Comparison of ENCODE assay signal across 15 cellular contexts in genomic region chr18:7358989-7359726, GRCh38.
DNase-seq lines count a peak whose midpoint lies in the region; ATAC-seq and TF ChIP-seq lines count a peak whose summit lies in the region.
"Had no signal": no experiment of that assay in that cellular context is flagged by ENCODE, and none has a peak within 500 bp of the region (broad histone marks: within the 10 kb centered on the region; RNA-seq: fewer than 3 reads in every experiment).

No MANE protein-coding gene starts in this region.

- H3K27ac ChIP-seq in SK-N-SH (ENCODE audit: low read depth in 2 of 2, low read length in 1 of 2) = no peak overlapping the region
- no peak overlapping the region for H3K27ac ChIP-seq in heart left ventricle
- no peak overlapping the region for H3K27ac ChIP-seq in testis
- H3K27ac ChIP-seq: A549, RWPE1 had no signal

- H3K36me3 ChIP-seq in SK-N-SH (replicated peaks in 1 of 2; ENCODE audit: control insufficient read depth in 1 of 2, insufficient read depth in 2 of 2, low read length in 1 of 2) (no peaks in the 10 kb centered on the region), heart left ventricle (no peaks in the 10 kb centered on the region), testis (ENCODE audit: low read depth, missing control alignments) (no peaks in the 10 kb centered on the region)

- no peak for TF ChIP-seq POLR2A in heart left ventricle (IDR thresholded peaks at IDR 0.05)
- no peak for TF ChIP-seq POLR2A in testis (IDR thresholded peaks at IDR 0.05)

- no peak for TF ChIP-seq EP300 in SK-N-SH (IDR thresholded peaks at IDR 0.05; ENCODE audit: borderline replicate concordance in 1 of 2, low read depth in 1 of 2, low read length in 1 of 2)

- H4K20me1 ChIP-seq in SK-N-SH (ENCODE audit: insufficient read depth) = no peaks in the 10 kb centered on the region

- intact Hi-C loops in heart left ventricle (cut with DNase I) = no loop called here
- intact Hi-C loops in testis (cut with DNase I; ENCODE audit: low total_unique reads) = no loop called here

- no peak overlapping the region for H2AFZ ChIP-seq in SK-N-SH (ENCODE audit: low read depth)

- peaks cover 0 to 7% of the 10 kb centered on the region in 2 experiments; a peak in 1 of 4 replicates for H3K4me1 ChIP-seq in SK-N-SH (ENCODE audit: control insufficient read depth in 1 of 2, insufficient read depth in 2 of 2, low read depth in 1 of 2, low read length in 1 of 2)
- H3K4me1 ChIP-seq in heart left ventricle = peaks cover 0 to 11% (median 4%) of the 10 kb centered on the region in 12 donors
- peaks cover 6% of the 10 kb centered on the region for H3K4me1 ChIP-seq in testis
- H3K4me1 ChIP-seq: A549 had no signal

- H3K4me3 ChIP-seq in SK-N-SH (ENCODE audit: low read depth in 2 of 2, low read length in 1 of 2) (no peak overlapping the region), heart left ventricle (no peak overlapping the region), testis (no peak overlapping the region)
- H3K4me3 ChIP-seq: A549 had no signal

- H3K9ac ChIP-seq in SK-N-SH = no peak overlapping the region

- H3K79me2 ChIP-seq in SK-N-SH (ENCODE audit: insufficient read depth) = no peaks in the 10 kb centered on the region

- TF ChIP-seq CTCF in SK-N-SH (IDR thresholded peaks at IDR 0.05) = no peak
- TF ChIP-seq CTCF in heart left ventricle (IDR thresholded peaks at IDR 0.05) = no peak
- no peak for TF ChIP-seq CTCF in testis (IDR thresholded peaks at IDR 0.05)

- DNase-seq in SK-N-SH = peak; percentile 47
- DNase-seq in heart left ventricle = peak in 4 of 5 donors; percentile 61 to 81 (median 67)
- peak; percentile 53 for DNase-seq in left kidney (ENCODE audit: low read depth, low spot score)
- peak; percentile 50 for DNase-seq in testis
- no peak for DNase-seq in NCI-H226
- DNase-seq in stimulated activated naive CD8-positive, alpha-beta T cell treated with anti-CD3 and anti-CD28 coated beads, Interleukin-15, Interleukin-2, amounts not matched to agents 100 U/mL and 50 U/mL, for 24 hours = no peak
- DNase-seq: DMS79, HFFc6, Kasumi-1, NCI-H1694, NCI-H2081 treated with DMSO at 0.1 percent for 48 hours, NCI-H446 treated with DMSO at 0.1 percent for 48 hours had no signal

- no peaks in the 10 kb centered on the region for H3F3A ChIP-seq in SK-N-SH (replicated peaks; ENCODE audit: insufficient read depth)

- TF ChIP-seq RAD21 in SK-N-SH (IDR thresholded peaks at IDR 0.05; ENCODE audit: low read length) = no peak

- 15% methylated on average over 8 of the region's 8 CpGs for WGBS in SK-N-SH (ENCODE audit: low lambda C conversion rate)
- 12 to 24% (median 19%) methylated on average over 8 of the region's 8 CpGs for WGBS in heart left ventricle, 4 donors
- 19 to 24% methylated on average over 8 of the region's 8 CpGs for WGBS in testis, 2 donors

- H3K9me2 ChIP-seq in SK-N-SH = no peaks in the 10 kb centered on the region

- no peak for ATAC-seq in SK-N-SH treated with all-trans-retinoic acid at 6 μM for 48 hours
- ATAC-seq in heart left ventricle = peak; percentile 50 to 87 (median 77)
- ATAC-seq in stimulated activated naive CD8-positive, alpha-beta T cell treated with anti-CD3 and anti-CD28 coated beads, Interleukin-15, Interleukin-2, amounts not matched to agents 100 U/mL and 50 U/mL, for 24 hours = no peak
- ATAC-seq: A549 had no signal

- H3K4me2 ChIP-seq in SK-N-SH = no peak overlapping the region
- H3K4me2 ChIP-seq: A549 had no signal

- H3K9me3 ChIP-seq in SK-N-SH (no peaks in the 10 kb centered on the region), heart left ventricle (peaks cover 0 to 2% (median 0%) of the 10 kb centered on the region in 12 donors), testis (no peaks in the 10 kb centered on the region)
- H3K9me3 ChIP-seq: A549 had no signal

- POLR2A ChIA-PET in SK-N-SH (lab: Yijun Ruan, JAX) = no interaction called here

- CTCF ChIA-PET in SK-N-SH (lab: Yijun Ruan, JAX) = interaction anchor here (1.3 kb wide), 1 partner anchor 87 kb away, joined by 4 read pairs; no protein-coding TSS in a partner anchor

- H3K27me3 ChIP-seq in SK-N-SH (ENCODE audit: insufficient read depth) = no peaks in the 10 kb centered on the region
- no peaks in the 10 kb centered on the region for H3K27me3 ChIP-seq in heart left ventricle
- no peaks in the 10 kb centered on the region for H3K27me3 ChIP-seq in testis

TF ChIP-seq in SK-N-SH, 30 proteins besides CTCF, POLR2A, EP300 and RAD21:
- TF ChIP-seq USF2 (IDR thresholded peaks at IDR 0.05; ENCODE audit: borderline replicate concordance, low read depth, low read length) = no peak
- no peak for TF ChIP-seq FOXJ3 (CRISPR knock-in tag; IDR thresholded peaks at IDR 0.05)
- no peak for TF ChIP-seq JUND (IDR thresholded peaks at IDR 0.05)
- no peak for TF ChIP-seq RFX5 (IDR thresholded peaks at IDR 0.05; ENCODE audit: low read length)
- no peak for TF ChIP-seq ZBTB33 (IDR thresholded peaks at IDR 0.05; ENCODE audit: borderline replicate concordance, low read depth)

TF ChIP-seq in SK-N-SH treated with all-trans-retinoic acid at 6 μM for 48 hours, 23 proteins besides CTCF, POLR2A, EP300 and RAD21 (continues in another document):
- no peak for TF ChIP-seq CREB5 (CRISPR knock-in tag; IDR thresholded peaks at IDR 0.05; ENCODE audit: low read depth)
- no peak for TF ChIP-seq GLIS3 (CRISPR knock-in tag; IDR thresholded peaks at IDR 0.05)
- TF ChIP-seq, protein P1, sequence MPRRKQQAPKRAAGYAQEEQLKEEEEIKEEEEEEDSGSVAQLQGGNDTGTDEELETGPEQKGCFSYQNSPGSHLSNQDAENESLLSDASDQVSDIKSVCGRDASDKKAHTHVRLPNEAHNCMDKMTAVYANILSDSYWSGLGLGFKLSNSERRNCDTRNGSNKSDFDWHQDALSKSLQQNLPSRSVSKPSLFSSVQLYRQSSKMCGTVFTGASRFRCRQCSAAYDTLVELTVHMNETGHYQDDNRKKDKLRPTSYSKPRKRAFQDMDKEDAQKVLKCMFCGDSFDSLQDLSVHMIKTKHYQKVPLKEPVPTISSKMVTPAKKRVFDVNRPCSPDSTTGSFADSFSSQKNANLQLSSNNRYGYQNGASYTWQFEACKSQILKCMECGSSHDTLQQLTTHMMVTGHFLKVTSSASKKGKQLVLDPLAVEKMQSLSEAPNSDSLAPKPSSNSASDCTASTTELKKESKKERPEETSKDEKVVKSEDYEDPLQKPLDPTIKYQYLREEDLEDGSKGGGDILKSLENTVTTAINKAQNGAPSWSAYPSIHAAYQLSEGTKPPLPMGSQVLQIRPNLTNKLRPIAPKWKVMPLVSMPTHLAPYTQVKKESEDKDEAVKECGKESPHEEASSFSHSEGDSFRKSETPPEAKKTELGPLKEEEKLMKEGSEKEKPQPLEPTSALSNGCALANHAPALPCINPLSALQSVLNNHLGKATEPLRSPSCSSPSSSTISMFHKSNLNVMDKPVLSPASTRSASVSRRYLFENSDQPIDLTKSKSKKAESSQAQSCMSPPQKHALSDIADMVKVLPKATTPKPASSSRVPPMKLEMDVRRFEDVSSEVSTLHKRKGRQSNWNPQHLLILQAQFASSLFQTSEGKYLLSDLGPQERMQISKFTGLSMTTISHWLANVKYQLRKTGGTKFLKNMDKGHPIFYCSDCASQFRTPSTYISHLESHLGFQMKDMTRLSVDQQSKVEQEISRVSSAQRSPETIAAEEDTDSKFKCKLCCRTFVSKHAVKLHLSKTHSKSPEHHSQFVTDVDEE (CRISPR knock-in tag; IDR thresholded peaks at IDR 0.05) = no peak
- TF ChIP-seq, protein P2, sequence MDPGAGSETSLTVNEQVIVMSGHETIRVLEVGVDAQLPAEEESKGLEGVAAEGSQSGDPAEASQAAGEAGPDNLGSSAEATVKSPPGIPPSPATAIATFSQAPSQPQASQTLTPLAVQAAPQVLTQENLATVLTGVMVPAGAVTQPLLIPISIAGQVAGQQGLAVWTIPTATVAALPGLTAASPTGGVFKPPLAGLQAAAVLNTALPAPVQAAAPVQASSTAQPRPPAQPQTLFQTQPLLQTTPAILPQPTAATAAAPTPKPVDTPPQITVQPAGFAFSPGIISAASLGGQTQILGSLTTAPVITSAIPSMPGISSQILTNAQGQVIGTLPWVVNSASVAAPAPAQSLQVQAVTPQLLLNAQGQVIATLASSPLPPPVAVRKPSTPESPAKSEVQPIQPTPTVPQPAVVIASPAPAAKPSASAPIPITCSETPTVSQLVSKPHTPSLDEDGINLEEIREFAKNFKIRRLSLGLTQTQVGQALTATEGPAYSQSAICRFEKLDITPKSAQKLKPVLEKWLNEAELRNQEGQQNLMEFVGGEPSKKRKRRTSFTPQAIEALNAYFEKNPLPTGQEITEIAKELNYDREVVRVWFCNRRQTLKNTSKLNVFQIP (CRISPR knock-in tag; IDR thresholded peaks at IDR 0.05; ENCODE audit: borderline replicate concordance, low read depth) = no peak
- no peak for TF ChIP-seq TOX (CRISPR knock-in tag; IDR thresholded peaks at IDR 0.05; ENCODE audit: borderline replicate concordance)
- no peak for TF ChIP-seq RARB (CRISPR knock-in tag; IDR thresholded peaks at IDR 0.05)
- no peak for TF ChIP-seq SNAI2 (CRISPR knock-in tag; IDR thresholded peaks at IDR 0.05)
- TF ChIP-seq CSDC2 (CRISPR knock-in tag; IDR thresholded peaks at IDR 0.05) = no peak
- no peak for TF ChIP-seq ZNF565 (CRISPR knock-in tag; conservative IDR thresholded peaks at IDR 0.05; ENCODE audit: low read depth)
- TF ChIP-seq ZFP30 (CRISPR knock-in tag; IDR thresholded peaks at IDR 0.05) = no peak
- no peak for TF ChIP-seq BACH2 (CRISPR knock-in tag; IDR thresholded peaks at IDR 0.05; ENCODE audit: borderline replicate concordance)

Comparison
In these comparisons a context has a peak if more than half of its experiments do, and no peak if none do; other contexts are left out.
1. DNase-seq: peak in SK-N-SH (single experiment), heart left ventricle (4 of 5), left kidney (single experiment) and testis (single experiment); none in NCI-H226 (single experiment) and stimulated activated naive CD8-positive, alpha-beta T cell treated with anti-CD3 and anti-CD28 coated beads, Interleukin-15, Interleukin-2, amounts not matched to agents 100 U/mL and 50 U/mL, for 24 hours (single experiment).
2. ATAC-seq: peak in heart left ventricle (4 of 4); none in SK-N-SH treated with all-trans-retinoic acid at 6 μM for 48 hours (single experiment) and stimulated activated naive CD8-positive, alpha-beta T cell treated with anti-CD3 and anti-CD28 coated beads, Interleukin-15, Interleukin-2, amounts not matched to agents 100 U/mL and 50 U/mL, for 24 hours (single experiment).